ENCODE assay signal across 1 cellular context in the genomic region with DNA sequence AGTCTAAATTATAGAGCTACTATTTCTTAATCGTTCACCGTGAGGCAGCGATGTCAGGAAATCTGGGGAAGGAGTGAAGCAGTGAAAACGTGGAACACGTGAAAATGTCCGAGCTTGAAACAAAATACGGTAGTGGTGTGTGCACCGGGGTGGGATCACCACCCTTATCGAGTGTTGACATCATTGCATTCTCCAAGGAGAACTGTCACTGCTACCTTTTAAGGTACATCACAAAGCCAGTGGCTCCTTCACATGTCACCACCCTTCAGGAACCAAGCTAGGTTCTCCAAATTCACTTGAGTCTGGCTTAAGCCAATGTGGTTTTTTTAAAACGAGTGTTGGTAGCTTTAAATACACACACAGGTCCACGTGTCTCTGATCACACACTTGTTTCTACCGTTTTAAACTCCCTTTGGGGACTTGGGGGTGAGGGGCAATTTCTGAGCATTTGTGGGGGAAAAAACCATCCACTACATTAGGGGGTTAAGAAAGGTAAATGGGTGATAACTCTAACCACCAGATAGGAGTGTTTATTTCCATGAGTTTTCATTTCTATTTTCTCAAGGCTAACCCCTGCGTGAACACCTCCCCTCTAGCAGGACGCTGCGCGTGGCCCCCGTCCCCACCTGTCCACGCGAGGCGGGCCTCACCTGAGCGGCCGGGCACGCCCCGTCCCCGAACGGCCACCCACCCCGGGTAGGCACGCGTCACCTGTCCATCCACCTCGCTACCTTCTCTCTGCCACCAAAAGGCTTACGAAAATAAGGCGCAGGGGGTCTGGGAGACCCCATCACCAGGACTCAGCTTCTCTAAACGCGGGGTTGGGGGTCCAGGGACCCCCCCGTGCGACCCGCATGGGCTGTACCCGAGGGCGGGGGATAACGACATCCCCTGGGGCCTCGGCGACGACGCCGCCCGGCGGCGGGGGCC.
TF ChIP-seq lines count a peak whose summit lies in the region.

No MANE protein-coding gene starts in this region.

TF ChIP-seq in K562, 482 proteins besides CTCF, POLR2A, EP300 and RAD21 (continued from another document):
- TF ChIP-seq, protein P1, sequence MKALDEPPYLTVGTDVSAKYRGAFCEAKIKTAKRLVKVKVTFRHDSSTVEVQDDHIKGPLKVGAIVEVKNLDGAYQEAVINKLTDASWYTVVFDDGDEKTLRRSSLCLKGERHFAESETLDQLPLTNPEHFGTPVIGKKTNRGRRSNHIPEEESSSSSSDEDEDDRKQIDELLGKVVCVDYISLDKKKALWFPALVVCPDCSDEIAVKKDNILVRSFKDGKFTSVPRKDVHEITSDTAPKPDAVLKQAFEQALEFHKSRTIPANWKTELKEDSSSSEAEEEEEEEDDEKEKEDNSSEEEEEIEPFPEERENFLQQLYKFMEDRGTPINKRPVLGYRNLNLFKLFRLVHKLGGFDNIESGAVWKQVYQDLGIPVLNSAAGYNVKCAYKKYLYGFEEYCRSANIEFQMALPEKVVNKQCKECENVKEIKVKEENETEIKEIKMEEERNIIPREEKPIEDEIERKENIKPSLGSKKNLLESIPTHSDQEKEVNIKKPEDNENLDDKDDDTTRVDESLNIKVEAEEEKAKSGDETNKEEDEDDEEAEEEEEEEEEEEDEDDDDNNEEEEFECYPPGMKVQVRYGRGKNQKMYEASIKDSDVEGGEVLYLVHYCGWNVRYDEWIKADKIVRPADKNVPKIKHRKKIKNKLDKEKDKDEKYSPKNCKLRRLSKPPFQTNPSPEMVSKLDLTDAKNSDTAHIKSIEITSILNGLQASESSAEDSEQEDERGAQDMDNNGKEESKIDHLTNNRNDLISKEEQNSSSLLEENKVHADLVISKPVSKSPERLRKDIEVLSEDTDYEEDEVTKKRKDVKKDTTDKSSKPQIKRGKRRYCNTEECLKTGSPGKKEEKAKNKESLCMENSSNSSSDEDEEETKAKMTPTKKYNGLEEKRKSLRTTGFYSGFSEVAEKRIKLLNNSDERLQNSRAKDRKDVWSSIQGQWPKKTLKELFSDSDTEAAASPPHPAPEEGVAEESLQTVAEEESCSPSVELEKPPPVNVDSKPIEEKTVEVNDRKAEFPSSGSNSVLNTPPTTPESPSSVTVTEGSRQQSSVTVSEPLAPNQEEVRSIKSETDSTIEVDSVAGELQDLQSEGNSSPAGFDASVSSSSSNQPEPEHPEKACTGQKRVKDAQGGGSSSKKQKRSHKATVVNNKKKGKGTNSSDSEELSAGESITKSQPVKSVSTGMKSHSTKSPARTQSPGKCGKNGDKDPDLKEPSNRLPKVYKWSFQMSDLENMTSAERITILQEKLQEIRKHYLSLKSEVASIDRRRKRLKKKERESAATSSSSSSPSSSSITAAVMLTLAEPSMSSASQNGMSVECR (CRISPR knock-in tag; IDR thresholded peaks at IDR 0.05), result no peak
- TF ChIP-seq SOX6 (IDR thresholded peaks at IDR 0.05) (peak; percentile 44; the same call in 1 of the 2 replicates), SP2 (IDR thresholded peaks at IDR 0.05; ENCODE audit: extremely low read depth, low read depth, low read length, poor library complexity, severe bottlenecking) (no peak), ZNF165 (CRISPR knock-in tag; IDR thresholded peaks at IDR 0.05; ENCODE audit: borderline replicate concordance) (no peak), MTF1 (CRISPR knock-in tag; IDR thresholded peaks at IDR 0.05; ENCODE audit: borderline replicate concordance) (no peak), RFX5 (IDR thresholded peaks at IDR 0.05; ENCODE audit: low read depth, low read length) (no peak), ADNP (tag; IDR thresholded peaks at IDR 0.05) (no peak), ZNF668 (CRISPR knock-in tag; IDR thresholded peaks at IDR 0.05) (no peak), HDAC6 (IDR thresholded peaks at IDR 0.05; ENCODE audit: low read depth, low read length) (no peak), TCF7L2 (IDR thresholded peaks at IDR 0.05; ENCODE audit: low read depth, low read length) (no peak), ZNF3 (CRISPR knock-in tag; IDR thresholded peaks at IDR 0.05) (no peak), SMARCE1 (IDR thresholded peaks at IDR 0.05) (peak; percentile 59; the same call in 1 of the 2 replicates), HDAC1 (IDR thresholded peaks at IDR 0.05) (peak in 1 of 2 experiments; percentile 52; a peak in 2 of 4 replicates), YY1 (IDR thresholded peaks at IDR 0.05; ENCODE audit: borderline replicate concordance in 1 of 3, control insufficient read depth in 1 of 3, extremely low read depth in 1 of 3, insufficient read depth in 3 of 3, insufficient read length in 1 of 3, insufficient replicate concordance in 2 of 3, low read depth in 1 of 3, low read length in 2 of 3) (peak in 1 of 3 experiments; percentile 27), TRIM24 (IDR thresholded peaks at IDR 0.05) (0 out of 4 replicates have a peak, but pooled peaks of 1 of the 2 experiments have one; percentile 7), MED1 (CRISPR knock-in tag; IDR thresholded peaks at IDR 0.05; ENCODE audit: borderline replicate concordance) (no peak)
- TF ChIP-seq, protein P2, sequence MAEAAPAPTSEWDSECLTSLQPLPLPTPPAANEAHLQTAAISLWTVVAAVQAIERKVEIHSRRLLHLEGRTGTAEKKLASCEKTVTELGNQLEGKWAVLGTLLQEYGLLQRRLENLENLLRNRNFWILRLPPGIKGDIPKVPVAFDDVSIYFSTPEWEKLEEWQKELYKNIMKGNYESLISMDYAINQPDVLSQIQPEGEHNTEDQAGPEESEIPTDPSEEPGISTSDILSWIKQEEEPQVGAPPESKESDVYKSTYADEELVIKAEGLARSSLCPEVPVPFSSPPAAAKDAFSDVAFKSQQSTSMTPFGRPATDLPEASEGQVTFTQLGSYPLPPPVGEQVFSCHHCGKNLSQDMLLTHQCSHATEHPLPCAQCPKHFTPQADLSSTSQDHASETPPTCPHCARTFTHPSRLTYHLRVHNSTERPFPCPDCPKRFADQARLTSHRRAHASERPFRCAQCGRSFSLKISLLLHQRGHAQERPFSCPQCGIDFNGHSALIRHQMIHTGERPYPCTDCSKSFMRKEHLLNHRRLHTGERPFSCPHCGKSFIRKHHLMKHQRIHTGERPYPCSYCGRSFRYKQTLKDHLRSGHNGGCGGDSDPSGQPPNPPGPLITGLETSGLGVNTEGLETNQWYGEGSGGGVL (CRISPR knock-in tag; IDR thresholded peaks at IDR 0.05), result no peak
- TF ChIP-seq, protein P3, sequence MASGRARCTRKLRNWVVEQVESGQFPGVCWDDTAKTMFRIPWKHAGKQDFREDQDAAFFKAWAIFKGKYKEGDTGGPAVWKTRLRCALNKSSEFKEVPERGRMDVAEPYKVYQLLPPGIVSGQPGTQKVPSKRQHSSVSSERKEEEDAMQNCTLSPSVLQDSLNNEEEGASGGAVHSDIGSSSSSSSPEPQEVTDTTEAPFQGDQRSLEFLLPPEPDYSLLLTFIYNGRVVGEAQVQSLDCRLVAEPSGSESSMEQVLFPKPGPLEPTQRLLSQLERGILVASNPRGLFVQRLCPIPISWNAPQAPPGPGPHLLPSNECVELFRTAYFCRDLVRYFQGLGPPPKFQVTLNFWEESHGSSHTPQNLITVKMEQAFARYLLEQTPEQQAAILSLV (tag; IDR thresholded peaks at IDR 0.05), result no peak
- TF ChIP-seq, protein P4, sequence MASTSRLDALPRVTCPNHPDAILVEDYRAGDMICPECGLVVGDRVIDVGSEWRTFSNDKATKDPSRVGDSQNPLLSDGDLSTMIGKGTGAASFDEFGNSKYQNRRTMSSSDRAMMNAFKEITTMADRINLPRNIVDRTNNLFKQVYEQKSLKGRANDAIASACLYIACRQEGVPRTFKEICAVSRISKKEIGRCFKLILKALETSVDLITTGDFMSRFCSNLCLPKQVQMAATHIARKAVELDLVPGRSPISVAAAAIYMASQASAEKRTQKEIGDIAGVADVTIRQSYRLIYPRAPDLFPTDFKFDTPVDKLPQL (IDR thresholded peaks at IDR 0.05; ENCODE audit: extremely low read depth, insufficient read length), result no peak
- TF ChIP-seq, protein P5, sequence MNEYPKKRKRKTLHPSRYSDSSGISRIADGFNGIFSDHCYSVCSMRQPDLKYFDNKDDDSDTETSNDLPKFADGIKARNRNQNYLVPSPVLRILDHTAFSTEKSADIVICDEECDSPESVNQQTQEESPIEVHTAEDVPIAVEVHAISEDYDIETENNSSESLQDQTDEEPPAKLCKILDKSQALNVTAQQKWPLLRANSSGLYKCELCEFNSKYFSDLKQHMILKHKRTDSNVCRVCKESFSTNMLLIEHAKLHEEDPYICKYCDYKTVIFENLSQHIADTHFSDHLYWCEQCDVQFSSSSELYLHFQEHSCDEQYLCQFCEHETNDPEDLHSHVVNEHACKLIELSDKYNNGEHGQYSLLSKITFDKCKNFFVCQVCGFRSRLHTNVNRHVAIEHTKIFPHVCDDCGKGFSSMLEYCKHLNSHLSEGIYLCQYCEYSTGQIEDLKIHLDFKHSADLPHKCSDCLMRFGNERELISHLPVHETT (CRISPR knock-in tag; conservative IDR thresholded peaks at IDR 0.05 in 1 of 2, IDR thresholded peaks at IDR 0.05 in 1 of 2), result 0 out of 4 replicates have a peak, but pooled peaks of 1 of the 2 experiments have one; percentile 48
- TF ChIP-seq, protein P6, sequence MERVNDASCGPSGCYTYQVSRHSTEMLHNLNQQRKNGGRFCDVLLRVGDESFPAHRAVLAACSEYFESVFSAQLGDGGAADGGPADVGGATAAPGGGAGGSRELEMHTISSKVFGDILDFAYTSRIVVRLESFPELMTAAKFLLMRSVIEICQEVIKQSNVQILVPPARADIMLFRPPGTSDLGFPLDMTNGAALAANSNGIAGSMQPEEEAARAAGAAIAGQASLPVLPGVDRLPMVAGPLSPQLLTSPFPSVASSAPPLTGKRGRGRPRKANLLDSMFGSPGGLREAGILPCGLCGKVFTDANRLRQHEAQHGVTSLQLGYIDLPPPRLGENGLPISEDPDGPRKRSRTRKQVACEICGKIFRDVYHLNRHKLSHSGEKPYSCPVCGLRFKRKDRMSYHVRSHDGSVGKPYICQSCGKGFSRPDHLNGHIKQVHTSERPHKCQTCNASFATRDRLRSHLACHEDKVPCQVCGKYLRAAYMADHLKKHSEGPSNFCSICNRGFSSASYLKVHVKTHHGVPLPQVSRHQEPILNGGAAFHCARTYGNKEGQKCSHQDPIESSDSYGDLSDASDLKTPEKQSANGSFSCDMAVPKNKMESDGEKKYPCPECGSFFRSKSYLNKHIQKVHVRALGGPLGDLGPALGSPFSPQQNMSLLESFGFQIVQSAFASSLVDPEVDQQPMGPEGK (CRISPR knock-in tag; IDR thresholded peaks at IDR 0.05; ENCODE audit: borderline replicate concordance), result no peak
- TF ChIP-seq, protein P7, sequence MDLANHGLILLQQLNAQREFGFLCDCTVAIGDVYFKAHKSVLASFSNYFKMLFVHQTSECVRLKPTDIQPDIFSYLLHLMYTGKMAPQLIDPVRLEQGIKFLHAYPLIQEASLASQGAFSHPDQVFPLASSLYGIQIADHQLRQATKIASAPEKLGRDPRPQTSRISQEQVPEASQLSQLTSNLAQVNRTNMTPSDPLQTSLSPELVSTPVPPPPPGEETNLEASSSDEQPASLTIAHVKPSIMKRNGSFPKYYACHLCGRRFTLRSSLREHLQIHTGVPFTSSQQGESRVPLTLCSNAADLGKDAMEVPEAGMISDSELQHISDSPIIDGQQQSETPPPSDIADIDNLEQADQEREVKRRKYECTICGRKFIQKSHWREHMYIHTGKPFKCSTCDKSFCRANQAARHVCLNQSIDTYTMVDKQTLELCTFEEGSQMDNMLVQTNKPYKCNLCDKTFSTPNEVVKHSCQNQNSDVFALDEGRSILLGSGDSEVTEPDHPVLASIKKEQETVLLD (IDR thresholded peaks at IDR 0.05), result peak; percentile 16; the same call in 1 of the 2 replicates
